In genomic region chr7:71393661-71394060, GRCh38 we compare ENCODE assay signal across 19 cellular contexts.
DNase-seq lines count a peak whose midpoint lies in the region; ATAC-seq and TF ChIP-seq lines count a peak whose summit lies in the region.
"Had no signal": no experiment of that assay in that cellular context is flagged by ENCODE, and none has a peak within 500 bp of the region (broad histone marks: within the 10 kb centered on the region; RNA-seq: fewer than 3 reads in every experiment).

No MANE protein-coding gene starts in this region.

- TF ChIP-seq EP300 in suprapubic skin (IDR thresholded peaks at IDR 0.05), result no peak

- WGBS in suprapubic skin, result 89% methylated on average over 7 of the region's 7 CpGs

- H3K36me3 Mint-ChIP-seq in WTC11, result peaks cover 58% of the 10 kb centered on the region
- H3K36me3 Mint-ChIP-seq in activated naive CD8-positive, alpha-beta T cell treated with anti-CD3 and anti-CD28 coated beads for 36 hours, result no peaks in the 10 kb centered on the region
- H3K36me3 Mint-ChIP-seq: CD4-positive, CD25-positive, alpha-beta regulatory T cell; CD8-positive, alpha-beta T cell had no signal

- peaks cover 32% of the 10 kb centered on the region for H3K9me3 Mint-ChIP-seq in WTC11
- peaks cover 10% of the 10 kb centered on the region for H3K9me3 Mint-ChIP-seq in activated naive CD8-positive, alpha-beta T cell treated with anti-CD3 and anti-CD28 coated beads for 36 hours

- peaks cover 20% of the 10 kb centered on the region for H3K4me1 Mint-ChIP-seq in WTC11
- H3K4me1 Mint-ChIP-seq in activated naive CD8-positive, alpha-beta T cell treated with anti-CD3 and anti-CD28 coated beads for 36 hours, result no peaks in the 10 kb centered on the region
- H3K4me1 Mint-ChIP-seq: B cell; CD4-positive, CD25-positive, alpha-beta regulatory T cell had no signal

- TF ChIP-seq POLR2A in suprapubic skin (IDR thresholded peaks at IDR 0.05), result no peak

- H3K27ac Mint-ChIP-seq in WTC11, result peak overlapping the region; percentile 38
- no peak overlapping the region for H3K27ac Mint-ChIP-seq in activated naive CD8-positive, alpha-beta T cell treated with anti-CD3 and anti-CD28 coated beads for 36 hours
- H3K27ac Mint-ChIP-seq: B cell; CD4-positive, CD25-positive, alpha-beta regulatory T cell; CD8-positive, alpha-beta T cell; HFFc6 had no signal

- H3K27ac ChIP-seq in coronary artery (no peak overlapping the region), suprapubic skin (no peak overlapping the region)
- H3K27ac ChIP-seq: 22Rv1, BLaER1, C4-2B had no signal

- H3K4me3 Mint-ChIP-seq in WTC11, result no peak overlapping the region
- H3K4me3 Mint-ChIP-seq in activated naive CD8-positive, alpha-beta T cell treated with anti-CD3 and anti-CD28 coated beads for 36 hours, result no peak overlapping the region
- H3K4me3 Mint-ChIP-seq: B cell; CD4-positive, CD25-positive, alpha-beta regulatory T cell; CD8-positive, alpha-beta T cell; HFFc6 had no signal

- H3K27me3 Mint-ChIP-seq in WTC11 (ENCODE audit: low read depth), result no peaks in the 10 kb centered on the region
- no peaks in the 10 kb centered on the region for H3K27me3 Mint-ChIP-seq in activated naive CD8-positive, alpha-beta T cell treated with anti-CD3 and anti-CD28 coated beads for 36 hours
- H3K27me3 Mint-ChIP-seq: B cell; CD4-positive, CD25-positive, alpha-beta regulatory T cell had no signal

- POLR2A ChIA-PET in WTC11 (lab: Charles Lee), result no interaction called here

- no peak for TF ChIP-seq CTCF in WTC11 (IDR thresholded peaks at IDR 0.05)
- TF ChIP-seq CTCF in coronary artery (IDR thresholded peaks at IDR 0.05), result no peak
- TF ChIP-seq CTCF in suprapubic skin (IDR thresholded peaks at IDR 0.05), result no peak

- H3K36me3 ChIP-seq in suprapubic skin, result no peaks in the 10 kb centered on the region
- H3K36me3 ChIP-seq: BLaER1, HAP-1 had no signal

- no peaks in the 10 kb centered on the region for H3K4me1 ChIP-seq in suprapubic skin
- H3K4me1 ChIP-seq: Caco-2, HAP-1 had no signal

- DNase-seq in G401 (ENCODE audit: low spot score) (peak; percentile 78), WTC11 (ENCODE audit: low spot score) (no peak), coronary artery (ENCODE audit: low spot score) (peak; percentile 2), islet precursor cell (peak; percentile 15), suprapubic skin (ENCODE audit: low spot score in 2 of 2) (no peak)
- no peak for DNase-seq in activated naive CD8-positive, alpha-beta T cell treated with anti-CD3 and anti-CD28 coated beads for 36 hours
- DNase-seq: Caco-2; CD4-positive, CD25-positive, alpha-beta regulatory T cell; CD8-positive, alpha-beta T cell; DMS79; EL; GF-D8; HFFc6 had no signal

- no peaks in the 10 kb centered on the region for H3K9me3 ChIP-seq in suprapubic skin
- H3K9me3 ChIP-seq: BLaER1 had no signal

- in situ Hi-C loops in G401 (cut with HindIII; ENCODE audit: low sequenced_read_pairs), result no loop called here

- H3K4me3 ChIP-seq in coronary artery, result no peak overlapping the region
- no peak overlapping the region for H3K4me3 ChIP-seq in suprapubic skin
- H3K4me3 ChIP-seq: BLaER1, HAP-1 had no signal

- ATAC-seq in WTC11 (no peak), HG02970 (IDR thresholded peaks at IDR 0.05; ENCODE audit: low FRiP score, unreplicated experiment) (no peak)
- ATAC-seq: CD8-positive, alpha-beta T cell had no signal

- CTCF ChIA-PET in WTC11 (lab: Charles Lee), result no interaction called here

- no peaks in the 10 kb centered on the region for H3K27me3 ChIP-seq in suprapubic skin
- H3K27me3 ChIP-seq: BLaER1 had no signal

TF ChIP-seq in WTC11, 78 proteins besides CTCF, POLR2A, EP300 and RAD21:
- no peak for TF ChIP-seq OVOL2 (CRISPR knock-in tag; IDR thresholded peaks at IDR 0.05; ENCODE audit: borderline replicate concordance)
- no peak for TF ChIP-seq ZNF121 (CRISPR knock-in tag; IDR thresholded peaks at IDR 0.05)
- no peak for TF ChIP-seq PREB (CRISPR knock-in tag; IDR thresholded peaks at IDR 0.05; ENCODE audit: borderline replicate concordance)

Comparison
In these comparisons a context has a peak if more than half of its experiments do, and no peak if none do; other contexts are left out.
1. DNase-seq: peak in G401 (single experiment), coronary artery (single experiment) and islet precursor cell (single experiment); none in WTC11 (single experiment), suprapubic skin (0 of 2) and activated naive CD8-positive, alpha-beta T cell treated with anti-CD3 and anti-CD28 coated beads for 36 hours (single experiment).